Comparison of ENCODE assay signal across 1 cellular context in the genomic region with DNA sequence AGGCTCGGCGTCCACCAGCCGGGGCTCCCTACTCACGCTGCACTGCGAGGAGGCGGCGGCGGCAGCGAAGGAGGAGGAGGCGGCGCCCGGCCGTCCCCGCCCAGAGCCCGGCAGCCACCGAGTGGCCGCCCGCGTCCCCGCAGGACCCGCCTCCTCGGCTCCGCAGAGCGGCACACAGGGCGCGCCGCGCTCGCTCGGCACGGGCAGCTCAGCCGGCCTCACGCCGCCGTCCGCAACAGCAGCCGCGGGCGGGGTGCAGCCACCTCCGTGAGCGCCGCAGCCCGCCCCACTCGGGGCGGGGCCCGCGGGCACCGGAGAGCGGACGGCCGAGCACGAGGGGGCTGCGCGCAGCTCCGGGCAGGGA.
TF ChIP-seq lines count a peak whose summit lies in the region.

Gene ATP2B1, minus strand, starts transcription at position 46 of the 364 bp plus-strand sequence. CDS start 52,952 bp downstream, outside the sequence.

TF ChIP-seq in GM12878, 131 proteins besides CTCF, POLR2A, EP300 and RAD21 (continued from another document):
- TF ChIP-seq EGR1 (IDR thresholded peaks at IDR 0.05; ENCODE audit: borderline replicate concordance in 1 of 2, low read depth in 2 of 2, low read length in 2 of 2) = 0 out of 3 replicates have a peak, but pooled peaks of 1 of the 2 experiments have one; percentile 11
- peak; percentile 76; the same call in 1 of the 2 replicates for TF ChIP-seq POLR2AphosphoS2 (IDR thresholded peaks at IDR 0.05; ENCODE audit: low read depth, low read length)
- TF ChIP-seq BACH1 (IDR thresholded peaks at IDR 0.05; ENCODE audit: borderline replicate concordance) = peak; percentile 84
- TF ChIP-seq DPF2 (IDR thresholded peaks at IDR 0.05) = peak; percentile 95; the same call in 1 of the 2 replicates
- TF ChIP-seq CREM (IDR thresholded peaks at IDR 0.05; ENCODE audit: low read depth) = no peak
- TF ChIP-seq ZNF622 (IDR thresholded peaks at IDR 0.05) = no peak
- TF ChIP-seq IKZF1 (conservative IDR thresholded peaks at IDR 0.05) = peak; percentile 89
- no peak for TF ChIP-seq GABPA (IDR thresholded peaks at IDR 0.05; ENCODE audit: low read depth)
- TF ChIP-seq SMARCA5 (IDR thresholded peaks at IDR 0.05) = peak; percentile 82; the same call in 1 of the 2 replicates
- peak; percentile 0; the same call in 1 of the 2 replicates for TF ChIP-seq TCF12 (IDR thresholded peaks at IDR 0.05; ENCODE audit: low read depth, low read length)
- no peak for TF ChIP-seq SMAD1 (IDR thresholded peaks at IDR 0.05; ENCODE audit: low read depth, partially characterized antibody)
- TF ChIP-seq TBL1XR1 (IDR thresholded peaks at IDR 0.05; ENCODE audit: low read depth, low read length) = no peak
- TF ChIP-seq ZNF384 (IDR thresholded peaks at IDR 0.05; ENCODE audit: borderline replicate concordance, low read depth, low read length) = no peak
- TF ChIP-seq, protein P1, sequence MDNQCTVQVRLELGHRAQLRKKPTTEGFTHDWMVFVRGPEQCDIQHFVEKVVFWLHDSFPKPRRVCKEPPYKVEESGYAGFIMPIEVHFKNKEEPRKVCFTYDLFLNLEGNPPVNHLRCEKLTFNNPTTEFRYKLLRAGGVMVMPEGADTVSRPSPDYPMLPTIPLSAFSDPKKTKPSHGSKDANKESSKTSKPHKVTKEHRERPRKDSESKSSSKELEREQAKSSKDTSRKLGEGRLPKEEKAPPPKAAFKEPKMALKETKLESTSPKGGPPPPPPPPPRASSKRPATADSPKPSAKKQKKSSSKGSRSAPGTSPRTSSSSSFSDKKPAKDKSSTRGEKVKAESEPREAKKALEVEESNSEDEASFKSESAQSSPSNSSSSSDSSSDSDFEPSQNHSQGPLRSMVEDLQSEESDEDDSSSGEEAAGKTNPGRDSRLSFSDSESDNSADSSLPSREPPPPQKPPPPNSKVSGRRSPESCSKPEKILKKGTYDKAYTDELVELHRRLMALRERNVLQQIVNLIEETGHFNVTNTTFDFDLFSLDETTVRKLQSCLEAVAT (IDR thresholded peaks at IDR 0.05) = no peak
- TF ChIP-seq SMAD5 (IDR thresholded peaks at IDR 0.05; ENCODE audit: low read depth) = 0 out of 2 replicates have a peak, but pooled peaks have one; percentile 36
- TF ChIP-seq KLF5 (IDR thresholded peaks at IDR 0.05; ENCODE audit: partially characterized antibody) = no peak
- TF ChIP-seq SIN3A (IDR thresholded peaks at IDR 0.05; ENCODE audit: low read depth, low read length) = peak; percentile 51
- TF ChIP-seq ZBED1 (IDR thresholded peaks at IDR 0.05; ENCODE audit: borderline replicate concordance) = no peak
- peak; percentile 83; the same call in 1 of the 2 replicates for TF ChIP-seq TAF1 (IDR thresholded peaks at IDR 0.05; ENCODE audit: borderline replicate concordance, low read depth, low read length)
- TF ChIP-seq, protein P2, sequence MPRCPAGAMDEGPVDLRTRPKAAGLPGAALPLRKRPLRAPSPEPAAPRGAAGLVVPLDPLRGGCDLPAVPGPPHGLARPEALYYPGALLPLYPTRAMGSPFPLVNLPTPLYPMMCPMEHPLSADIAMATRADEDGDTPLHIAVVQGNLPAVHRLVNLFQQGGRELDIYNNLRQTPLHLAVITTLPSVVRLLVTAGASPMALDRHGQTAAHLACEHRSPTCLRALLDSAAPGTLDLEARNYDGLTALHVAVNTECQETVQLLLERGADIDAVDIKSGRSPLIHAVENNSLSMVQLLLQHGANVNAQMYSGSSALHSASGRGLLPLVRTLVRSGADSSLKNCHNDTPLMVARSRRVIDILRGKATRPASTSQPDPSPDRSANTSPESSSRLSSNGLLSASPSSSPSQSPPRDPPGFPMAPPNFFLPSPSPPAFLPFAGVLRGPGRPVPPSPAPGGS (IDR thresholded peaks at IDR 0.05; ENCODE audit: borderline replicate concordance, insufficient read depth, low read depth, low read length, poor library complexity, severe bottlenecking) = peak; percentile 68
- TF ChIP-seq NR2C2 (IDR thresholded peaks at IDR 0.05; ENCODE audit: borderline replicate concordance, control insufficient read depth, insufficient read length, low read depth) = no peak
- peak; percentile 79; the same call in 1 of the 2 replicates for TF ChIP-seq NKRF (conservative IDR thresholded peaks at IDR 0.05)
- no peak; the same call in 1 of the 2 replicates for TF ChIP-seq ZNF217 (IDR thresholded peaks at IDR 0.05)
- TF ChIP-seq, protein P3, sequence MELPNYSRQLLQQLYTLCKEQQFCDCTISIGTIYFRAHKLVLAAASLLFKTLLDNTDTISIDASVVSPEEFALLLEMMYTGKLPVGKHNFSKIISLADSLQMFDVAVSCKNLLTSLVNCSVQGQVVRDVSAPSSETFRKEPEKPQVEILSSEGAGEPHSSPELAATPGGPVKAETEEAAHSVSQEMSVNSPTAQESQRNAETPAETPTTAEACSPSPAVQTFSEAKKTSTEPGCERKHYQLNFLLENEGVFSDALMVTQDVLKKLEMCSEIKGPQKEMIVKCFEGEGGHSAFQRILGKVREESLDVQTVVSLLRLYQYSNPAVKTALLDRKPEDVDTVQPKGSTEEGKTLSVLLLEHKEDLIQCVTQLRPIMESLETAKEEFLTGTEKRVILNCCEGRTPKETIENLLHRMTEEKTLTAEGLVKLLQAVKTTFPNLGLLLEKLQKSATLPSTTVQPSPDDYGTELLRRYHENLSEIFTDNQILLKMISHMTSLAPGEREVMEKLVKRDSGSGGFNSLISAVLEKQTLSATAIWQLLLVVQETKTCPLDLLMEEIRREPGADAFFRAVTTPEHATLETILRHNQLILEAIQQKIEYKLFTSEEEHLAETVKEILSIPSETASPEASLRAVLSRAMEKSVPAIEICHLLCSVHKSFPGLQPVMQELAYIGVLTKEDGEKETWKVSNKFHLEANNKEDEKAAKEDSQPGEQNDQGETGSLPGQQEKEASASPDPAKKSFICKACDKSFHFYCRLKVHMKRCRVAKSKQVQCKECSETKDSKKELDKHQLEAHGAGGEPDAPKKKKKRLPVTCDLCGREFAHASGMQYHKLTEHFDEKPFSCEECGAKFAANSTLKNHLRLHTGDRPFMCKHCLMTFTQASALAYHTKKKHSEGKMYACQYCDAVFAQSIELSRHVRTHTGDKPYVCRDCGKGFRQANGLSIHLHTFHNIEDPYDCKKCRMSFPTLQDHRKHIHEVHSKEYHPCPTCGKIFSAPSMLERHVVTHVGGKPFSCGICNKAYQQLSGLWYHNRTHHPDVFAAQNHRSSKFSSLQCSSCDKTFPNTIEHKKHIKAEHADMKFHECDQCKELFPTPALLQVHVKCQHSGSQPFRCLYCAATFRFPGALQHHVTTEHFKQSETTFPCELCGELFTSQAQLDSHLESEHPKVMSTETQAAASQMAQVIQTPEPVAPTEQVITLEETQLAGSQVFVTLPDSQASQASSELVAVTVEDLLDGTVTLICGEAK (IDR thresholded peaks at IDR 0.05; ENCODE audit: borderline replicate concordance) = no peak
- TF ChIP-seq STAT1 (conservative IDR thresholded peaks at IDR 0.05) = no peak
- TF ChIP-seq LARP7 (IDR thresholded peaks at IDR 0.05) = no peak
- TF ChIP-seq, protein P4, sequence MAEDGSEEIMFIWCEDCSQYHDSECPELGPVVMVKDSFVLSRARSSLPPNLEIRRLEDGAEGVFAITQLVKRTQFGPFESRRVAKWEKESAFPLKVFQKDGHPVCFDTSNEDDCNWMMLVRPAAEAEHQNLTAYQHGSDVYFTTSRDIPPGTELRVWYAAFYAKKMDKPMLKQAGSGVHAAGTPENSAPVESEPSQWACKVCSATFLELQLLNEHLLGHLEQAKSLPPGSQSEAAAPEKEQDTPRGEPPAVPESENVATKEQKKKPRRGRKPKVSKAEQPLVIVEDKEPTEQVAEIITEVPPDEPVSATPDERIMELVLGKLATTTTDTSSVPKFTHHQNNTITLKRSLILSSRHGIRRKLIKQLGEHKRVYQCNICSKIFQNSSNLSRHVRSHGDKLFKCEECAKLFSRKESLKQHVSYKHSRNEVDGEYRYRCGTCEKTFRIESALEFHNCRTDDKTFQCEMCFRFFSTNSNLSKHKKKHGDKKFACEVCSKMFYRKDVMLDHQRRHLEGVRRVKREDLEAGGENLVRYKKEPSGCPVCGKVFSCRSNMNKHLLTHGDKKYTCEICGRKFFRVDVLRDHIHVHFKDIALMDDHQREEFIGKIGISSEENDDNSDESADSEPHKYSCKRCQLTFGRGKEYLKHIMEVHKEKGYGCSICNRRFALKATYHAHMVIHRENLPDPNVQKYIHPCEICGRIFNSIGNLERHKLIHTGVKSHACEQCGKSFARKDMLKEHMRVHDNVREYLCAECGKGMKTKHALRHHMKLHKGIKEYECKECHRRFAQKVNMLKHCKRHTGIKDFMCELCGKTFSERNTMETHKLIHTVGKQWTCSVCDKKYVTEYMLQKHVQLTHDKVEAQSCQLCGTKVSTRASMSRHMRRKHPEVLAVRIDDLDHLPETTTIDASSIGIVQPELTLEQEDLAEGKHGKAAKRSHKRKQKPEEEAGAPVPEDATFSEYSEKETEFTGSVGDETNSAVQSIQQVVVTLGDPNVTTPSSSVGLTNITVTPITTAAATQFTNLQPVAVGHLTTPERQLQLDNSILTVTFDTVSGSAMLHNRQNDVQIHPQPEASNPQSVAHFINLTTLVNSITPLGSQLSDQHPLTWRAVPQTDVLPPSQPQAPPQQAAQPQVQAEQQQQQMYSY (CRISPR knock-in tag; IDR thresholded peaks at IDR 0.05) = no peak
- no peak for TF ChIP-seq MTA3 (IDR thresholded peaks at IDR 0.05; ENCODE audit: borderline replicate concordance, low read length)
- peak; percentile 84 for TF ChIP-seq MXI1 (IDR thresholded peaks at IDR 0.05; ENCODE audit: low read depth, low read length)
- TF ChIP-seq BCLAF1 (IDR thresholded peaks at IDR 0.05) = 0 out of 2 replicates have a peak, but pooled peaks have one; percentile 37
- TF ChIP-seq RUNX3 (IDR thresholded peaks at IDR 0.05; ENCODE audit: low read length) = no peak
- no peak for TF ChIP-seq MYB (IDR thresholded peaks at IDR 0.05; ENCODE audit: borderline replicate concordance, low read depth, low read length)
- TF ChIP-seq POLR2AphosphoS5 (IDR thresholded peaks at IDR 0.05; ENCODE audit: low read length) = peak; percentile 46
- TF ChIP-seq HSF1 (IDR thresholded peaks at IDR 0.05; ENCODE audit: low read depth, low read length) = no peak
- peak; percentile 55 for TF ChIP-seq SP1 (IDR thresholded peaks at IDR 0.05; ENCODE audit: low read depth, low read length)
- no peak for TF ChIP-seq FOXK2 (IDR thresholded peaks at IDR 0.05)
- TF ChIP-seq ZNF207 (IDR thresholded peaks at IDR 0.05; ENCODE audit: borderline replicate concordance) = no peak
